2 cellular contexts compared by ENCODE assay signal in genomic region chr6:130001229-130001554, GRCh38.
TF ChIP-seq lines count a peak whose summit lies in the region.

No MANE protein-coding gene starts in this region.

TF ChIP-seq in GM23338, 12 proteins besides CTCF, POLR2A, EP300 and RAD21:
- TF ChIP-seq ZNF462 (CRISPR knock-in tag; IDR thresholded peaks at IDR 0.05) (no peak), EZH2 (IDR thresholded peaks at IDR 0.05; ENCODE audit: low read depth, unreplicated experiment) (no peak), EZH2phosphoT487 (IDR thresholded peaks at IDR 0.05; ENCODE audit: unreplicated experiment) (no peak), ZNF331 (CRISPR knock-in tag; IDR thresholded peaks at IDR 0.05; ENCODE audit: low read depth) (no peak), REST (IDR thresholded peaks at IDR 0.05; ENCODE audit: unreplicated experiment) (no peak), ZNF114 (CRISPR knock-in tag; IDR thresholded peaks at IDR 0.05) (no peak), ETS1 (IDR thresholded peaks at IDR 0.05) (no peak), JUNB (IDR thresholded peaks at IDR 0.05; ENCODE audit: unreplicated experiment) (no peak), NANOG (IDR thresholded peaks at IDR 0.05; ENCODE audit: borderline replicate concordance) (no peak; the same call in 1 of the 2 replicates), CREB1 (CRISPR knock-in tag; IDR thresholded peaks at IDR 0.05; ENCODE audit: low read depth) (no peak), STAT1 (IDR thresholded peaks at IDR 0.05; ENCODE audit: unreplicated experiment) (no peak), POLR2AphosphoS5 (IDR thresholded peaks at IDR 0.05; ENCODE audit: low read depth) (no peak)

TF ChIP-seq in endothelial cell of umbilical vein, 7 proteins besides CTCF, POLR2A, EP300 and RAD21:
- TF ChIP-seq MYC (IDR thresholded peaks at IDR 0.05; ENCODE audit: low read depth, low read length) (no peak), GATA2 (IDR thresholded peaks at IDR 0.05; ENCODE audit: insufficient read depth, insufficient read length, low read depth, low read length) (no peak), JUN (IDR thresholded peaks at IDR 0.05; ENCODE audit: borderline replicate concordance, insufficient read depth, insufficient read length, low read depth) (no peak), FOS (IDR thresholded peaks at IDR 0.05; ENCODE audit: borderline replicate concordance, insufficient read depth, low read length) (no peak), EZH2 (IDR thresholded peaks at IDR 0.05; ENCODE audit: borderline replicate concordance, low read depth, low read length, severe bottlenecking) (no peak), POLR2AphosphoS5 (IDR thresholded peaks at IDR 0.05; ENCODE audit: insufficient read depth, low read depth, low read length) (no peak)
- TF ChIP-seq, protein P1, sequence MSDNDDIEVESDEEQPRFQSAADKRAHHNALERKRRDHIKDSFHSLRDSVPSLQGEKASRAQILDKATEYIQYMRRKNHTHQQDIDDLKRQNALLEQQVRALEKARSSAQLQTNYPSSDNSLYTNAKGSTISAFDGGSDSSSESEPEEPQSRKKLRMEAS (IDR thresholded peaks at IDR 0.05; ENCODE audit: insufficient read depth, insufficient read length), result no peak
